8 cellular contexts compared by ENCODE assay signal in the genomic region with DNA sequence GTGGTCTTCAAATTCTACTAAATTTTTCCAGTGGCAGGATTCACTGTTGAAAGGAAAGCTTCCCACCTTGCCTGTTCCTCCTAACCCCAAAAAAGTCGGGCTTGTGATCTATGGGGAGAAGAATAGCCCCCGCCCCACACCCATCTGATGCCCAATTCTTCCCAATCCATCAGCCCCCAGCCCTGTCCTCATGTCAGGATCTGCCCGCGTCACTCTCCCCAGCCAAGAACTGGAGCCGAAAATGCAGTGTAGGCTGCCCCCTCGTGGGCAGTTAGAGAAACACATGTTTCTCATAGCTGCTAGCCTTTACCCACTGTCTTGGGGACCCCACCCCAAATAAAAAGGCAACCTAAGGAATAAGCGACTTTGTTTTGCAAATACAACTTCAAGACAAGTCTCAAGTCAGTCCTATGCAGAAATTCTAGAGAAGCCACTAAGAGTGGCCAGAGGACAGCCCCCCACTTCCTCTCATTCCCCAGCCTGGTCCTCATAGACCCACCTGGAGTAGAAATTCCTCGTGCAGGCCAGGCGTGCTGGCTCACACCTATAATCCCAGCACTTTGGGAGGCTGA. TPM values are rescaled to one million over a fixed set of nuclear protein-coding genes. Genes with fewer than 3 reads are reported as not detected.
A peak's percentile ranks its signal among the peaks of the same experiment; 100 is the strongest.
DNase-seq lines count a peak whose midpoint lies in the region; ATAC-seq and TF ChIP-seq lines count a peak whose summit lies in the region.

No MANE protein-coding gene starts in this region.

- intact Hi-C loops in esophagus muscularis mucosa (cut with DNase I): loop anchor here (5.0 kb wide), 1 partner anchor 397 kb away; no protein-coding TSS in a partner anchor

- no peak for TF ChIP-seq POLR2A in esophagus muscularis mucosa (IDR thresholded peaks at IDR 0.05; ENCODE audit: low read depth)

- peak; percentile 48 for ATAC-seq in activated CD8-positive, alpha-beta T cell treated with anti-CD3 and anti-CD28 coated beads, Interleukin-2, amount 10 ng/mL, durations not matched to agents 7 days and 5 days
- ATAC-seq in natural killer cell treated with Interleukin-12 subunit alpha and Interleukin-12 subunit beta and Interleukin-15 and Interleukin-18, amount 100 ng/mL, for 72 hours: peak; percentile 56 to 74
- no peak for ATAC-seq in HG03571 (IDR thresholded peaks at IDR 0.05; ENCODE audit: unreplicated experiment)

- H3K27me3 Mint-ChIP-seq in activated CD8-positive, alpha-beta T cell treated with anti-CD3 and anti-CD28 coated beads, Interleukin-2, amount 10 ng/mL, durations not matched to agents 7 days and 5 days (ENCODE audit: low read depth): no peaks in the 10 kb centered on the region
- no peaks in the 10 kb centered on the region for H3K27me3 Mint-ChIP-seq in natural killer cell treated with Interleukin-12 subunit alpha and Interleukin-12 subunit beta and Interleukin-15 and Interleukin-18, amount 100 ng/mL, for 72 hours

- POLR2A ChIA-PET in activated CD8-positive, alpha-beta T cell treated with anti-CD3 and anti-CD28 coated beads, Interleukin-2, amount 10 ng/mL, durations not matched to agents 7 days and 5 days (lab: Charles Lee): interaction anchor here (0.6 to 23.0 kb wide), 4 partner anchors 23 to 135 kb away, joined by 3 to 670 read pairs (median 6); no protein-coding TSS in a partner anchor

- no peak overlapping the region for H3K4me3 Mint-ChIP-seq in activated CD8-positive, alpha-beta T cell treated with anti-CD3 and anti-CD28 coated beads, Interleukin-2, amount 10 ng/mL, durations not matched to agents 7 days and 5 days
- no peak overlapping the region for H3K4me3 Mint-ChIP-seq in natural killer cell treated with Interleukin-12 subunit alpha and Interleukin-12 subunit beta and Interleukin-15 and Interleukin-18, amount 100 ng/mL, for 72 hours

- H3K36me3 Mint-ChIP-seq in activated CD8-positive, alpha-beta T cell treated with anti-CD3 and anti-CD28 coated beads, Interleukin-2, amount 10 ng/mL, durations not matched to agents 7 days and 5 days (ENCODE audit: low read depth): no peaks in the 10 kb centered on the region
- no peaks in the 10 kb centered on the region for H3K36me3 Mint-ChIP-seq in natural killer cell treated with Interleukin-12 subunit alpha and Interleukin-12 subunit beta and Interleukin-15 and Interleukin-18, amount 100 ng/mL, for 72 hours

- no peak for TF ChIP-seq EP300 in esophagus muscularis mucosa (IDR thresholded peaks at IDR 0.05)

- H3K9me3 Mint-ChIP-seq in activated CD8-positive, alpha-beta T cell treated with anti-CD3 and anti-CD28 coated beads, Interleukin-2, amount 10 ng/mL, durations not matched to agents 7 days and 5 days (ENCODE audit: insufficient read depth): no peaks in the 10 kb centered on the region
- H3K9me3 Mint-ChIP-seq in natural killer cell treated with Interleukin-12 subunit alpha and Interleukin-12 subunit beta and Interleukin-15 and Interleukin-18, amount 100 ng/mL, for 72 hours: no peaks in the 10 kb centered on the region

- no peaks in the 10 kb centered on the region for H3K4me1 ChIP-seq in BE2C
- H3K4me1 ChIP-seq in esophagus muscularis mucosa: peaks cover 3 to 21% (median 11%) of the 10 kb centered on the region in 4 donors

- DNase-seq in BE2C (peak; percentile 78), GM19238 (ENCODE audit: insufficient read length, low spot score) (peak; percentile 68), NCI-H526 treated with DMSO at 0.1 percent for 48 hours (lab: John Stamatoyannopoulos, UW) (peak; percentile 33), esophagus muscularis mucosa (ENCODE audit: extremely low spot score) (no peak), cerebellar nuclear complex (lab: John Stamatoyannopoulos, UW) (no peak)
- peak; percentile 76 for DNase-seq in activated CD8-positive, alpha-beta T cell treated with anti-CD3 and anti-CD28 coated beads, Interleukin-2, amount 10 ng/mL, durations not matched to agents 7 days and 5 days
- no peak for DNase-seq in natural killer cell treated with Interleukin-12 subunit alpha and Interleukin-12 subunit beta and Interleukin-15 and Interleukin-18, amount 100 ng/mL, for 72 hours (ENCODE audit: low spot score)

- peaks cover 27% of the 10 kb centered on the region for H3K4me1 Mint-ChIP-seq in activated CD8-positive, alpha-beta T cell treated with anti-CD3 and anti-CD28 coated beads, Interleukin-2, amount 10 ng/mL, durations not matched to agents 7 days and 5 days (ENCODE audit: low read depth)
- H3K4me1 Mint-ChIP-seq in natural killer cell treated with Interleukin-12 subunit alpha and Interleukin-12 subunit beta and Interleukin-15 and Interleukin-18, amount 100 ng/mL, for 72 hours (ENCODE audit: low read depth in 2 of 2): peaks cover 6 to 13% of the 10 kb centered on the region in 2 donors

- H3K9me3 ChIP-seq in BE2C (no peaks in the 10 kb centered on the region), esophagus muscularis mucosa (no peaks in the 10 kb centered on the region)

- no peak overlapping the region for H3K27ac ChIP-seq in esophagus muscularis mucosa (replicated peaks in 1 of 4)

- TF ChIP-seq CTCF in BE2C (IDR thresholded peaks at IDR 0.05; ENCODE audit: low read depth, low read length) (peak; percentile 85), esophagus muscularis mucosa (IDR thresholded peaks at IDR 0.05) (peak; percentile 74 to 89 (median 85))

- H3K4me3 ChIP-seq in BE2C (ENCODE audit: low read depth, low read length): peak overlapping the region; percentile 48
- H3K4me3 ChIP-seq in esophagus muscularis mucosa: peak overlapping the region in 2 of 4 donors; percentile 1 to 2

- H3K27me3 ChIP-seq in BE2C (no peaks in the 10 kb centered on the region), esophagus muscularis mucosa (peaks cover 0 to 24% (median 0%) of the 10 kb centered on the region in 4 donors)

- H3K36me3 ChIP-seq in BE2C: no peaks in the 10 kb centered on the region
- no peaks in the 10 kb centered on the region for H3K36me3 ChIP-seq in esophagus muscularis mucosa

- peak overlapping the region; percentile 27 for H3K27ac Mint-ChIP-seq in activated CD8-positive, alpha-beta T cell treated with anti-CD3 and anti-CD28 coated beads, Interleukin-2, amount 10 ng/mL, durations not matched to agents 7 days and 5 days
- H3K27ac Mint-ChIP-seq in natural killer cell treated with Interleukin-12 subunit alpha and Interleukin-12 subunit beta and Interleukin-15 and Interleukin-18, amount 100 ng/mL, for 72 hours: peak overlapping the region in 1 of 2 donors; percentile 22

- WGBS in esophagus muscularis mucosa: 3% methylated on average over 9 of the region's 9 CpGs

- CTCF ChIA-PET in activated CD8-positive, alpha-beta T cell treated with anti-CD3 and anti-CD28 coated beads, Interleukin-2, amount 10 ng/mL, durations not matched to agents 7 days and 5 days (lab: Charles Lee): interaction anchor here (0.6 to 24.0 kb wide), 45 partner anchors 9 to 402 kb away, joined by 3 to 1683 read pairs (median 4); a partner anchor contains a TSS

RNA-seq across cellular contexts. Expression of a gene that starts 13.0 kb away (rescaled TPM):
- 311 TPM for polyA plus RNA-seq in BE2C (2012; ENCODE audit: insufficient read depth, insufficient read length, low read depth)
- 100 to 1,000 TPM; 314 to 330 TPM for total RNA-seq in activated CD8-positive, alpha-beta T cell treated with anti-CD3 and anti-CD28 coated beads, Interleukin-2, amount 10 ng/mL, durations not matched to agents 7 days and 5 days
- 10 to 100 TPM; 14.0 to 28.7 (median 21.9) TPM for total RNA-seq in esophagus muscularis mucosa
- total RNA-seq in natural killer cell treated with Interleukin-12 subunit alpha and Interleukin-12 subunit beta and Interleukin-15 and Interleukin-18, amount 100 ng/mL, for 72 hours: 100 to 1,000 TPM; 323 TPM

RNA-seq across cellular contexts. Expression of a gene that starts 20.2 kb away (rescaled TPM):
- polyA plus RNA-seq in BE2C (2012; ENCODE audit: insufficient read depth, insufficient read length, low read depth): not detected
- not detected for total RNA-seq in activated CD8-positive, alpha-beta T cell treated with anti-CD3 and anti-CD28 coated beads, Interleukin-2, amount 10 ng/mL, durations not matched to agents 7 days and 5 days
- not detected for total RNA-seq in esophagus muscularis mucosa
- total RNA-seq in natural killer cell treated with Interleukin-12 subunit alpha and Interleukin-12 subunit beta and Interleukin-15 and Interleukin-18, amount 100 ng/mL, for 72 hours: not detected

RNA-seq across cellular contexts. Expression of a gene that starts 43.5 kb away (rescaled TPM):
- 4.4 TPM for polyA plus RNA-seq in BE2C (2012; ENCODE audit: insufficient read depth, insufficient read length, low read depth)
- 1 to 10 TPM; 4.7 to 4.8 TPM for total RNA-seq in activated CD8-positive, alpha-beta T cell treated with anti-CD3 and anti-CD28 coated beads, Interleukin-2, amount 10 ng/mL, durations not matched to agents 7 days and 5 days
- 1 to 10 TPM in 2 of 4 donors, not detected in 2; 1.5 to 2.5 TPM for total RNA-seq in esophagus muscularis mucosa
- 1 to 10 TPM; 3.2 to 4.6 TPM for total RNA-seq in natural killer cell treated with Interleukin-12 subunit alpha and Interleukin-12 subunit beta and Interleukin-15 and Interleukin-18, amount 100 ng/mL, for 72 hours

RNA-seq across cellular contexts. Expression of a gene that starts 43.8 kb away (rescaled TPM):
- 0.73 TPM for polyA plus RNA-seq in BE2C (2012; ENCODE audit: insufficient read depth, insufficient read length, low read depth)
- 1 to 10 TPM in 1 of 2 experiments, under 1 TPM in 1; 0.47 to 1.0 TPM for total RNA-seq in activated CD8-positive, alpha-beta T cell treated with anti-CD3 and anti-CD28 coated beads, Interleukin-2, amount 10 ng/mL, durations not matched to agents 7 days and 5 days
- total RNA-seq in esophagus muscularis mucosa: under 1 TPM in 1 of 4 donors, not detected in 3; 0.66 TPM
- 1 to 10 TPM; 3.4 to 4.9 TPM for total RNA-seq in natural killer cell treated with Interleukin-12 subunit alpha and Interleukin-12 subunit beta and Interleukin-15 and Interleukin-18, amount 100 ng/mL, for 72 hours

RNA-seq across cellular contexts. Expression of a gene that starts 57.6 kb away (rescaled TPM):
- not detected for polyA plus RNA-seq in BE2C (2012; ENCODE audit: insufficient read depth, insufficient read length, low read depth)
- total RNA-seq in activated CD8-positive, alpha-beta T cell treated with anti-CD3 and anti-CD28 coated beads, Interleukin-2, amount 10 ng/mL, durations not matched to agents 7 days and 5 days: not detected
- under 1 TPM in 1 of 4 donors, not detected in 3; 0.33 TPM for total RNA-seq in esophagus muscularis mucosa
- 1 to 10 TPM in 1 of 2 donors, under 1 TPM in 1; 0.43 to 1.7 TPM for total RNA-seq in natural killer cell treated with Interleukin-12 subunit alpha and Interleukin-12 subunit beta and Interleukin-15 and Interleukin-18, amount 100 ng/mL, for 72 hours

Comparison
In these comparisons a context has a peak if more than half of its experiments do, and no peak if none do; other contexts are left out.
1. DNase-seq: peak in BE2C (single experiment), GM19238 (single experiment), NCI-H526 treated with DMSO at 0.1 percent for 48 hours (single experiment) and activated CD8-positive, alpha-beta T cell treated with anti-CD3 and anti-CD28 coated beads, Interleukin-2, amount 10 ng/mL, durations not matched to agents 7 days and 5 days (single experiment); none in esophagus muscularis mucosa (single experiment), natural killer cell treated with Interleukin-12 subunit alpha and Interleukin-12 subunit beta and Interleukin-15 and Interleukin-18, amount 100 ng/mL, for 72 hours (single experiment) and cerebellar nuclear complex (0 of 2).
2. RNA of a gene that starts 13.0 kb away (total RNA-seq): 314 to 330 TPM in activated CD8-positive, alpha-beta T cell treated with anti-CD3 and anti-CD28 coated beads, Interleukin-2, amount 10 ng/mL, durations not matched to agents 7 days and 5 days and 323 TPM in natural killer cell treated with Interleukin-12 subunit alpha and Interleukin-12 subunit beta and Interleukin-15 and Interleukin-18, amount 100 ng/mL, for 72 hours; 14.0 to 28.7 TPM in esophagus muscularis mucosa; every median in the first group is over 10 times any median in the second.